Comparison of ENCODE assay signal across 22 cellular contexts in genomic region chr6:13183446-13184088, GRCh38.
"Had no signal": no experiment of that assay in that cellular context is flagged by ENCODE, and none has a peak within 500 bp of the region (broad histone marks: within the 10 kb centered on the region; RNA-seq: fewer than 3 reads in every experiment).

No MANE protein-coding gene starts in this region.

- H3K27me3 ChIP-seq: testis, vagina had no signal

- H3K36me3 ChIP-seq: vagina, WERI-Rb-1 had no signal

- H3K4me1 ChIP-seq: left ventricle myocardium inferior, testis, vagina had no signal

- H3K27ac ChIP-seq: left ventricle myocardium inferior, testis, vagina, WERI-Rb-1 had no signal

- H3K9me3 Mint-ChIP-seq: activated naive CD8-positive, alpha-beta T cell treated with anti-CD3 and anti-CD28 coated beads, Interleukin-2, amount 10 ng/mL, durations not matched to agents 7 days and 5 days; naive thymus-derived CD4-positive, alpha-beta T cell; neural crest cell; T-helper 2 cell treated with Interferon-gamma antibody and Interleukin-4, amounts not matched to agents 5 μg/mL and 100 μg/mL, for 36 hours had no signal

- H3K4me3 ChIP-seq: left ventricle myocardium inferior, testis, vagina had no signal

- H3K9me3 ChIP-seq: left ventricle myocardium inferior, testis, vagina had no signal

- H3K27ac Mint-ChIP-seq: activated naive CD8-positive, alpha-beta T cell treated with anti-CD3 and anti-CD28 coated beads, Interleukin-2, amount 10 ng/mL, durations not matched to agents 7 days and 5 days; T-helper 2 cell treated with Interferon-gamma antibody and Interleukin-4, amounts not matched to agents 5 μg/mL and 100 μg/mL, for 36 hours had no signal

- DNase-seq: activated CD4-positive, alpha-beta T cell treated with anti-CD3 and anti-CD28 coated beads, Interleukin-2, amount 50 U/mL, for 1 hour; activated CD4-positive, CD25-positive, alpha-beta regulatory T cell treated with anti-CD3 and anti-CD28 coated beads, Interleukin-2, amount 50 U/mL, for 72 hours; activated gamma-delta T cell treated with Interleukin-2 at 50 U/mL for 16 hours; activated naive CD8-positive, alpha-beta T cell treated with anti-CD3 and anti-CD28 coated beads, Interleukin-2, amount 10 ng/mL, durations not matched to agents 7 days and 5 days; activated T-cell treated with anti-CD3 and anti-CD28 coated beads, Interleukin-2, amount 50 U/mL, for 1 hour; amniotic stem cell; glutamatergic neuron; hypothalamus; left ventricle myocardium inferior; occipital lobe; posterior cingulate gyrus; small intestine; stimulated activated CD4-positive, alpha-beta T cell treated with anti-CD3 and anti-CD28 coated beads, Interleukin-15, amount 100 ng/mL, for 24 hours; stimulated activated CD4-positive, alpha-beta T cell treated with anti-CD3 and anti-CD28 coated beads, Interleukin-2, amount 100 ng/mL, for 48 hours; stimulated activated naive CD4-positive, alpha-beta T cell; testis; trophoblast cell; WERI-Rb-1 had no signal

- H3K4me3 Mint-ChIP-seq: activated naive CD8-positive, alpha-beta T cell treated with anti-CD3 and anti-CD28 coated beads, Interleukin-2, amount 10 ng/mL, durations not matched to agents 7 days and 5 days; neural crest cell; T-helper 2 cell treated with Interferon-gamma antibody and Interleukin-4, amounts not matched to agents 5 μg/mL and 100 μg/mL, for 36 hours had no signal

- H3K36me3 Mint-ChIP-seq: naive thymus-derived CD4-positive, alpha-beta T cell had no signal
